In the genomic region with DNA sequence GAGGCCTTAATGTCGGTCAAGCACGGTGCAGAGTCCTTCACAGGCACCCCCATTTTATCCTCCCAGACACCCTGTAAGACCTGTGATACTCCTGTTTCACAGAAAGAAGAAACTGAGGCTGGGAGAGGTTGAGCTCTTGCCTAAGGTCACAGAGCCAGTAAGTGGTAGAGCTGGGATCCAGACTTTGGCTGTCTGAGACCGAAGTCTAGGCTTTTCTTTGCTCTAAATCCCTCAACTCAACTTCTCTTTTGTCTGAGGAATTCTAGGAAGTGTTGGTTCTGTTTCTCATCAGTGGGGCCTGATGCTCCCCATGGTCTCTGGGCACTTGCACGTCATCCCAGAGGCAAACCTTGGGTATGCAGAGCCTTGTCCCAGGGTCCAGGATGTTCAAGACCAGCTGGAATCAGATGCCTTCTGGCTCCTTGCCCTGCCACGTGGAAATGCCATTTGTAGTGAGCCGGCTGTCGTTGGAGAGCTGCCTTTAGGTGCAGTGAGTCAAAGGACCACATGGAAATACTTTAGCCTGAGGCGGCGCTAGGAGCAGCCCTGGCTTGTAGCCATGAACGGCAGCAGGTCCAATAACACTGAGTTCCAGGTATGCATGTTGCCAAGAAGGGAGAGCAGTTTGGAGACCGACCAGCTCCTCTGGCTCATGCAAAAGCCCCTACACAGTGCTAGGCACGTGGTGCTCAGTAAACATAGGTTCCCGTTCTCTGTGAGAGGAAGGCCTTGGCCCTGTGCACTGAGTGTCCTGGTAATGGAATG, we compare ENCODE assay signal across 9 cellular contexts. TPM values are rescaled to one million over a fixed set of nuclear protein-coding genes. Genes with fewer than 3 reads are reported as not detected.
DNase-seq lines count a peak whose midpoint lies in the region; ATAC-seq and TF ChIP-seq lines count a peak whose summit lies in the region.
"Had no signal": no experiment of that assay in that cellular context is flagged by ENCODE, and none has a peak within 500 bp of the region (broad histone marks: within the 10 kb centered on the region; RNA-seq: fewer than 3 reads in every experiment).

No MANE protein-coding gene starts in this region.

- no peak overlapping the region for H2BK120ac ChIP-seq in mesendoderm (ENCODE audit: low read depth, low read length)

- H3K4me3 Mint-ChIP-seq in Calu3 (ENCODE audit: low read depth, unreplicated experiment) (no peak overlapping the region), nephron (peak overlapping the region in 1 of 3 experiments; percentile 34)
- H3K4me3 Mint-ChIP-seq: naive thymus-derived CD8-positive, alpha-beta T cell had no signal

- BruUV-seq in Calu3 (replicated peaks; lab: Mats Ljungman, UMichigan): no TSS peak

- TF ChIP-seq CTCF in Calu3 (IDR thresholded peaks at IDR 0.05; ENCODE audit: unreplicated experiment): no peak
- no peak for TF ChIP-seq CTCF in nephron (IDR thresholded peaks at IDR 0.05; ENCODE audit: unreplicated experiment in 3 of 3)

- H2BK5ac ChIP-seq in mesendoderm (ENCODE audit: low read length): no peak overlapping the region

- no peak overlapping the region for H4K8ac ChIP-seq in mesendoderm (ENCODE audit: low read depth, low read length)

- H3K4me1 Mint-ChIP-seq in Calu3 (ENCODE audit: low read depth, unreplicated experiment): no peaks in the 10 kb centered on the region
- H3K4me1 Mint-ChIP-seq in nephron: peaks cover 78% of the 10 kb centered on the region

- H3K4me1 ChIP-seq in mesendoderm (ENCODE audit: control insufficient read depth, low read depth, low read length): peaks cover 2% of the 10 kb centered on the region

- H4K5ac ChIP-seq in mesendoderm (ENCODE audit: low read length): no peak overlapping the region

- no peak overlapping the region for H3K4ac ChIP-seq in mesendoderm (ENCODE audit: low read depth, low read length)

- H3K4me3 ChIP-seq in mesendoderm (ENCODE audit: low read length): no peak overlapping the region

- peaks cover 70% of the 10 kb centered on the region for H3K27me3 Mint-ChIP-seq in Calu3 (ENCODE audit: unreplicated experiment)
- H3K27me3 Mint-ChIP-seq in nephron (ENCODE audit: low read depth): peaks cover 24% of the 10 kb centered on the region

- no peaks in the 10 kb centered on the region for H3K79me1 ChIP-seq in mesendoderm (ENCODE audit: low read length)

- no peak overlapping the region for H3K9ac ChIP-seq in mesendoderm (ENCODE audit: low read length)

- H3K4me2 ChIP-seq in mesendoderm (ENCODE audit: low read length): no peak overlapping the region

- intact Hi-C loops in Calu3 (cut with micrococcal nuclease; ENCODE audit: unreplicated experiment): no loop called here

- H3K27ac Mint-ChIP-seq in Calu3 (ENCODE audit: unreplicated experiment) (no peak overlapping the region), nephron (peak overlapping the region; percentile 75 to 84 (median 77))

- H3K36me3 Mint-ChIP-seq in Calu3 (ENCODE audit: insufficient read depth, unreplicated experiment) (peaks cover 3% of the 10 kb centered on the region), nephron (ENCODE audit: low read depth) (no peaks in the 10 kb centered on the region)
- H3K36me3 Mint-ChIP-seq: naive thymus-derived CD8-positive, alpha-beta T cell had no signal

- no peaks in the 10 kb centered on the region for H3K79me2 ChIP-seq in mesendoderm (ENCODE audit: control insufficient read depth, insufficient read depth, low read length)

- no peak overlapping the region for H3K56ac ChIP-seq in mesendoderm (ENCODE audit: low read length)

- H3K27me3 ChIP-seq in mesendoderm (ENCODE audit: insufficient read depth, low read length, poor library complexity): no peaks in the 10 kb centered on the region

- no CpG with 5 or more reads among the region's 13 CpGs for WGBS in mesendoderm (ENCODE audit: extremely low coverage, insufficient coverage, low lambda C conversion rate)

- DNase-seq in Calu3 (peak; percentile 67), NCI-H1092 treated with DMSO at 0.1 percent for 48 hours (lab: John Stamatoyannopoulos, UW) (peak; percentile 77), caudate nucleus (lab: John Stamatoyannopoulos, UW) (peak in 5 of 61 donors; percentile 21 to 88 (median 49)), mesendoderm (no peak), SK-N-DZ (ENCODE audit: low spot score) (no peak)

- no peak overlapping the region for H2AK5ac ChIP-seq in mesendoderm (ENCODE audit: low read length)

- no peak overlapping the region for H3K18ac ChIP-seq in mesendoderm (ENCODE audit: low read length)

- H3K23ac ChIP-seq in mesendoderm (ENCODE audit: low read length): no peak overlapping the region

- H3K27ac ChIP-seq in caudate nucleus (ENCODE audit: low read depth, low read length): peak overlapping the region; percentile 55
- H3K27ac ChIP-seq in mesendoderm (ENCODE audit: low read depth, low read length): no peak overlapping the region

- H3K9me3 Mint-ChIP-seq in Calu3 (ENCODE audit: low read depth, unreplicated experiment) (no peaks in the 10 kb centered on the region), nephron (no peaks in the 10 kb centered on the region)
- H3K9me3 Mint-ChIP-seq: naive thymus-derived CD8-positive, alpha-beta T cell had no signal

- no peak for ATAC-seq in HG02763 (IDR thresholded peaks at IDR 0.05; ENCODE audit: unreplicated experiment)
- ATAC-seq in HG02852 (IDR thresholded peaks at IDR 0.05; ENCODE audit: unreplicated experiment): no peak
- ATAC-seq: naive thymus-derived CD8-positive, alpha-beta T cell had no signal

- no peak overlapping the region for H2BK15ac ChIP-seq in mesendoderm (replicated peaks; ENCODE audit: low read depth)

- CTCF ChIA-PET in Calu3 (lab: Charles Lee): interaction anchor here (0.5 to 1.9 kb wide), 4 partner anchors 12 to 116 kb away, joined by 3 to 6 read pairs (median 4); no protein-coding TSS in a partner anchor

- no peaks in the 10 kb centered on the region for H3K36me3 ChIP-seq in mesendoderm (ENCODE audit: control insufficient read depth, insufficient read depth, low read length)

RNA-seq across cellular contexts. Expression of a gene that starts 9.2 kb away (rescaled TPM):
- not detected in 2 replicates for total RNA-seq in Calu3 (2022)
- not detected for polyA plus RNA-seq in mesendoderm (2013, experiment 1 of 2)
- polyA plus RNA-seq in mesendoderm (2013, experiment 2 of 2): not detected
- polyA plus RNA-seq in SK-N-DZ (2014; cell fraction: cytosol; rRNA removed): not detected in 2 replicates
- not detected in 2 replicates for polyA plus RNA-seq in SK-N-DZ (2014; cell fraction: nucleus; rRNA removed)
- total RNA-seq: naive thymus-derived CD8-positive, alpha-beta T cell had no signal
- polyA plus RNA-seq: naive thymus-derived CD8-positive, alpha-beta T cell had no signal

RNA-seq across cellular contexts. Expression of a gene that starts 14.2 kb away (rescaled TPM):
- not detected in 2 replicates for total RNA-seq in Calu3 (2022)
- not detected for polyA plus RNA-seq in mesendoderm (2013, experiment 1 of 2)
- polyA plus RNA-seq in mesendoderm (2013, experiment 2 of 2): not detected
- polyA plus RNA-seq in SK-N-DZ (2014; cell fraction: cytosol; rRNA removed): not detected in 2 replicates
- polyA plus RNA-seq in SK-N-DZ (2014; cell fraction: nucleus; rRNA removed): not detected in 2 replicates
- total RNA-seq: naive thymus-derived CD8-positive, alpha-beta T cell had no signal
- polyA plus RNA-seq: naive thymus-derived CD8-positive, alpha-beta T cell had no signal

RNA-seq across cellular contexts. Expression of a gene that starts 38.9 kb away (rescaled TPM):
- 365 and 368 TPM in 2 replicates for total RNA-seq in Calu3 (2022)
- 89.6 TPM for polyA plus RNA-seq in mesendoderm (2013, experiment 1 of 2)
- polyA plus RNA-seq in mesendoderm (2013, experiment 2 of 2): 91.7 TPM
- 360 and 407 TPM in 2 replicates for polyA plus RNA-seq in SK-N-DZ (2014; cell fraction: cytosol; rRNA removed)
- 370 and 419 TPM in 2 replicates for polyA plus RNA-seq in SK-N-DZ (2014; cell fraction: nucleus; rRNA removed)

Comparison
In these comparisons a context has a peak if more than half of its experiments do, and no peak if none do; other contexts are left out.
1. DNase-seq: peak in Calu3 (single experiment) and NCI-H1092 treated with DMSO at 0.1 percent for 48 hours (single experiment); none in mesendoderm (single experiment) and SK-N-DZ (single experiment).